8 cellular contexts compared by ENCODE assay signal in the genomic region with DNA sequence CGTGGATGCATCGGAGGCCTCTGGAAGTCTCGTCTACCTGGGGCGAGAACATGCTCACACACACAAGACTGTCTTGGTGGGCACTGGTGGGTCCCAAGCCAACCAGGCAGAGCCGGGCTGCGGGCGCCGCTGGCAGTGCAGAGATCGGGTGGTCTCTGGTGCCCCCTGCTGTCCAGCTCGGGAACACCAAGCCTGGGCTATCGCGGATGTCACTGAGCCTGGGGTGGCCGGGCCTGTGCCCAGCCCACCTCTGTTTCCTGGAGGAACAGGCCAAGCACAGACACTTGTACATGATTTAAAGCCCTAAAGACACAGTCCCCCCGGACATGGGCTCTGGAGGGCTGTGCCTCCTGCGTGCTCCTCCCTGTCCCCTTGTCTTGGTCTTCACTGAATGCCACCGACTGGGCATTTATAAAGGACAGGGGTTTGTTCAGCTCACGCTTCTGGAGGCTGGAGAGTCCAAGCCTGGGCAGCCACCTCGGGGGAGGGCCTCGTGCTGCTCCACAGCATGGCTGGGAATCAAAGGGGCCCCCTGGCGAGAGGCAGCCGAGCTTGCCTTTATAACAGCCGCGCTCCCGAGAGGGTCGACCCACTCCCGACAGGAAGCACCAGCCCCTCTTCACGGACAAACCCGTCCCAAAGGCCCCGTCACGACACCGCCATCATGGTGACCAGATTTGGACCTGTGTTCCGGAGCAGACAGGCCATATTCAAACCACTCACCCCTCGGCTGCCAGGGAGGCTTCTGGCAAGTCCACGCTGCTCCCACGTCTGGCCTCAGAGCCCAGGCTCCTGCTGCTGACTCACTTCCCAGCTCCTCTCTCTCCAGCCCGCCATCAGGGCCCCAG. TPM values are rescaled to one million over a fixed set of nuclear protein-coding genes. Genes with fewer than 3 reads are reported as not detected.
DNase-seq lines count a peak whose midpoint lies in the region; ATAC-seq and TF ChIP-seq lines count a peak whose summit lies in the region.

No MANE protein-coding gene starts in this region.

- H3K27ac ChIP-seq in KMS-11: no peak overlapping the region
- H3K27ac ChIP-seq in uterus: no peak overlapping the region

- no peaks in the 10 kb centered on the region for H3K9me3 Mint-ChIP-seq in progenitor cell of endocrine pancreas (ENCODE audit: low read depth)

- peak; percentile 32 for DNase-seq in SIG-M5 treated with dmso at 0.1 percent for 504 hours (lab: John Stamatoyannopoulos, UW; ENCODE audit: unreplicated experiment)
- DNase-seq in SIG-M5 (lab: John Stamatoyannopoulos, UW): no peak
- peak; percentile 21 for DNase-seq in SKM-1 treated with dmso at 0.1 percent for 144 hours (lab: John Stamatoyannopoulos, UW; ENCODE audit: unreplicated experiment)
- DNase-seq in activated naive CD4-positive, alpha-beta T cell treated with anti-CD3 and anti-CD28 coated beads, Interleukin-2, amount 50 U/mL, for 16 hours: peak; percentile 80
- peak; percentile 89 for DNase-seq in Right ventricle myocardium inferior (ENCODE audit: missing footprints)
- peak; percentile 84 for DNase-seq in progenitor cell of endocrine pancreas (ENCODE audit: low spot score, unreplicated experiment)
- peak; percentile 54 to 73 for DNase-seq in uterus

- peak overlapping the region; percentile 6; the same call in 1 of the 2 replicates for H2AFZ ChIP-seq in KMS-11 (ENCODE audit: low read depth)

- H3K4me3 ChIP-seq in KMS-11 (IDR thresholded peaks at IDR 0.05; ENCODE audit: insufficient read depth, low read depth, low read length): no peak overlapping the region
- H3K4me3 ChIP-seq in uterus: no peak overlapping the region

- TF ChIP-seq CTCF in KMS-11 (conservative IDR thresholded peaks at IDR 0.05; ENCODE audit: low read depth, low read length) (peak; percentile 85), progenitor cell of endocrine pancreas (IDR thresholded peaks at IDR 0.05; ENCODE audit: unreplicated experiment) (peak; percentile 96), uterus (IDR thresholded peaks at IDR 0.05) (peak; percentile 88 to 97 (median 92))

- H3K4me3 Mint-ChIP-seq in progenitor cell of endocrine pancreas (ENCODE audit: low read depth): no peak overlapping the region

- no peak overlapping the region for H3K27ac Mint-ChIP-seq in progenitor cell of endocrine pancreas

- peak overlapping the region; percentile 13; the same call in 1 of the 2 replicates for H3K4me2 ChIP-seq in KMS-11

- H3K79me2 ChIP-seq in KMS-11 (ENCODE audit: insufficient read depth, low read depth): no peaks in the 10 kb centered on the region

- ATAC-seq in Right ventricle myocardium inferior: peak; percentile 67

- TF ChIP-seq POLR2A in uterus (IDR thresholded peaks at IDR 0.05): no peak

- no peaks in the 10 kb centered on the region for H3K4me1 Mint-ChIP-seq in progenitor cell of endocrine pancreas (ENCODE audit: low read depth)

- intact Hi-C loops in Right ventricle myocardium inferior (cut with DNase I) (loop anchor here (2.0 kb wide), 1 partner anchor 83 kb away; no protein-coding TSS in a partner anchor), uterus (cut with DNase I; ENCODE audit: low total_unique reads) (loop anchor here (10.0 kb wide), 2 partner anchors 79 to 1109 kb away; no protein-coding TSS in a partner anchor)

- H3K4me1 ChIP-seq in KMS-11 (ENCODE audit: low read depth, poor library complexity, severe bottlenecking) (no peaks in the 10 kb centered on the region), uterus (peaks cover 0 to 4% of the 10 kb centered on the region in 2 donors)

- no peaks in the 10 kb centered on the region for H3K36me3 Mint-ChIP-seq in progenitor cell of endocrine pancreas (ENCODE audit: insufficient read depth)

- H3K36me3 ChIP-seq in KMS-11 (ENCODE audit: insufficient read depth) (no peaks in the 10 kb centered on the region), uterus (no peaks in the 10 kb centered on the region)

- H3K9me3 ChIP-seq in uterus: no peaks in the 10 kb centered on the region

- no peaks in the 10 kb centered on the region for H4K20me1 ChIP-seq in KMS-11 (ENCODE audit: insufficient read depth)

- peaks cover 30% of the 10 kb centered on the region for H3K27me3 Mint-ChIP-seq in progenitor cell of endocrine pancreas

- H3K27me3 ChIP-seq in KMS-11 (ENCODE audit: insufficient read depth, low read depth) (peaks cover 13% of the 10 kb centered on the region; the same call in 1 of the 2 replicates), uterus (no peaks in the 10 kb centered on the region)

- H3K9ac ChIP-seq in KMS-11: no peak overlapping the region

RNA-seq across cellular contexts. Expression of a gene that starts 3.6 kb away (rescaled TPM):
- total RNA-seq in Right ventricle myocardium inferior (not detected), progenitor cell of endocrine pancreas (not detected in 2 replicates), uterus (not detected)

RNA-seq across cellular contexts. Expression of a gene that starts 7.9 kb away (rescaled TPM):
- total RNA-seq in Right ventricle myocardium inferior (220 TPM), progenitor cell of endocrine pancreas (115 and 128 TPM in 2 replicates), uterus (100 to 1,000 TPM in 2 of 4 donors, 10 to 100 TPM in 2; 14.1 to 189 (median 98.0) TPM)
